15 cellular contexts compared by ENCODE assay signal in the genomic region with DNA sequence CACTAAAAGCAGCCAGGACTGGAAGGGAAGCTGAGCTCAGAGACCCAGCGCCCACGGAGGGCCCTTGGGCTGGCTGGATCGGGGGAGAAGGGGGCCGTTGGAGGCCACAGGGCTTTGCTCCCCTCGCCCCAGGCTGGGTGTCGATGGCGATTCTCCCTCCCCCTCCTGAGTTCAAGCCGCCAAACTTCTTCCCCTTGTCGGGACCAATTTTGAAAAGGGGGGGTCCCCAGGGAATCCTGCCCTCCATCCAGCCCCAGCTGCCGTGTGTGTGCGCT.
DNase-seq lines count a peak whose midpoint lies in the region; ATAC-seq, FAIRE-seq and TF ChIP-seq lines count a peak whose summit lies in the region.
"Had no signal": no experiment of that assay in that cellular context is flagged by ENCODE, and none has a peak within 500 bp of the region (broad histone marks: within the 10 kb centered on the region; RNA-seq: fewer than 3 reads in every experiment).

No MANE protein-coding gene starts in this region.

- H3K4me1 Mint-ChIP-seq in mesothelial cell of epicardium, result no peaks in the 10 kb centered on the region

- no peak overlapping the region for H3K27ac ChIP-seq in mammary epithelial cell (ENCODE audit: insufficient read depth, low read depth, low read length)
- H3K27ac ChIP-seq in breast epithelium, result no peak overlapping the region
- H3K27ac ChIP-seq in K562 (ENCODE audit: extremely low read depth, low read depth, low read length), result peak overlapping the region; percentile 82
- H3K27ac ChIP-seq in mesendoderm (ENCODE audit: low read depth, low read length), result no peak overlapping the region

- H3K27me3 ChIP-seq in mammary epithelial cell (ENCODE audit: insufficient read depth, low read length), result no peaks in the 10 kb centered on the region
- H3K27me3 ChIP-seq in breast epithelium, result peaks cover 2 to 44% of the 10 kb centered on the region in 2 donors
- H3K27me3 ChIP-seq in K562 (ENCODE audit: control insufficient read depth in 2 of 2, insufficient read depth in 2 of 2, low read length in 2 of 2), result no peaks in the 10 kb centered on the region; a peak in 1 of 5 replicates
- no peaks in the 10 kb centered on the region for H3K27me3 ChIP-seq in mesendoderm (ENCODE audit: insufficient read depth, low read length, poor library complexity)

- H3K4me2 ChIP-seq in mammary epithelial cell (ENCODE audit: insufficient read depth, low read depth, low read length), result peak overlapping the region; percentile 2
- peak overlapping the region; percentile 89 for H3K4me2 ChIP-seq in K562 (ENCODE audit: insufficient read depth, low read length)
- no peak overlapping the region for H3K4me2 ChIP-seq in mesendoderm (ENCODE audit: low read length)

- peak; percentile 52 for ATAC-seq in K562
- no peak for ATAC-seq in HG02938 (IDR thresholded peaks at IDR 0.05; ENCODE audit: unreplicated experiment)
- no peak for ATAC-seq in GM19397 (IDR thresholded peaks at IDR 0.05; ENCODE audit: unreplicated experiment)

- H3K4ac ChIP-seq in mesendoderm (ENCODE audit: low read depth, low read length), result no peak overlapping the region

- H2BK15ac ChIP-seq in mesendoderm (replicated peaks; ENCODE audit: low read depth), result no peak overlapping the region

- no peaks in the 10 kb centered on the region for H4K20me1 ChIP-seq in mammary epithelial cell (ENCODE audit: insufficient read depth, low read length)
- peaks cover 5% of the 10 kb centered on the region for H4K20me1 ChIP-seq in K562 (replicated peaks; ENCODE audit: control insufficient read depth, insufficient read depth, low read length)

- TF ChIP-seq POLR2A in breast epithelium (IDR thresholded peaks at IDR 0.05), result no peak
- peak; percentile 59 for TF ChIP-seq POLR2A in K562 (conservative IDR thresholded peaks at IDR 0.05)

- FAIRE-seq in K562 (lab: Jason Lieb, UNC), result no peak
- FAIRE-seq in frontal cortex (lab: Jason Lieb, UNC), result no peak
- FAIRE-seq: bronchial epithelial cell, D721Med, urothelium cell line had no signal

- peaks cover 7% of the 10 kb centered on the region for H3K9me3 Mint-ChIP-seq in mesothelial cell of epicardium

- no peak overlapping the region for H3K56ac ChIP-seq in mesendoderm (ENCODE audit: low read length)

- no peaks in the 10 kb centered on the region for H3K36me3 ChIP-seq in mammary epithelial cell (ENCODE audit: insufficient read depth, low read length)
- no peaks in the 10 kb centered on the region for H3K36me3 ChIP-seq in breast epithelium
- no peaks in the 10 kb centered on the region for H3K36me3 ChIP-seq in K562 (ENCODE audit: control insufficient read depth, insufficient read depth, low read length)
- H3K36me3 ChIP-seq in mesendoderm (ENCODE audit: control insufficient read depth, insufficient read depth, low read length), result no peaks in the 10 kb centered on the region

- no peak overlapping the region for H3K4me3 Mint-ChIP-seq in mesothelial cell of epicardium

- H3K9ac ChIP-seq in mammary epithelial cell (ENCODE audit: insufficient read depth, low read length) (no peak overlapping the region), K562 (ENCODE audit: insufficient read depth in 1 of 2, low read depth in 2 of 2, low read length in 2 of 2) (peak overlapping the region; percentile 75 to 99), mesendoderm (ENCODE audit: low read length) (peak overlapping the region; percentile 29)

- no peak overlapping the region for H3K4me3 ChIP-seq in mammary epithelial cell (replicated peaks in 1 of 3; ENCODE audit: insufficient read depth in 1 of 3, low read depth in 2 of 3, low read length in 3 of 3)
- H3K4me3 ChIP-seq in breast epithelium, result no peak overlapping the region
- H3K4me3 ChIP-seq in K562, result peak overlapping the region; percentile 47
- H3K4me3 ChIP-seq in mesendoderm (ENCODE audit: low read length), result no peak overlapping the region

- H3K27ac Mint-ChIP-seq in mesothelial cell of epicardium, result no peak overlapping the region

- intact Hi-C loops in mammary epithelial cell (cut with micrococcal nuclease), result no loop called here
- intact Hi-C loops in breast epithelium (cut with DNase I; ENCODE audit: low total_unique reads), result no loop called here
- intact Hi-C loops in K562 (cut with micrococcal nuclease), result no loop called here

- no peak for DNase-seq in mammary epithelial cell
- no peak for DNase-seq in breast epithelium (ENCODE audit: low spot score in 2 of 2)
- no peak for DNase-seq in K562 (ENCODE audit: extremely low read depth in 1 of 4, low spot score in 3 of 4)
- DNase-seq in mesendoderm, result no peak
- no peak for DNase-seq in mesothelial cell of epicardium (ENCODE audit: low spot score in 2 of 2, unreplicated experiment in 2 of 2)
- DNase-seq in frontal cortex (ENCODE audit: low spot score in 2 of 2), result no peak
- DNase-seq: ACHN; activated naive CD4-positive, alpha-beta T cell; NCI-H1105; stimulated activated CD4-positive, alpha-beta T cell treated with anti-CD3 and anti-CD28 coated beads, Interleukin-2, amount 100 ng/mL, for 48 hours had no signal

- H4K8ac ChIP-seq in mesendoderm (ENCODE audit: low read depth, low read length), result no peak overlapping the region

- CTCF ChIA-PET in mammary epithelial cell (lab: Charles Lee; ENCODE audit: low non-redundant PET) (no interaction called here), K562 (lab: Yijun Ruan, JAX; ENCODE audit: low intra/inter-chr PET ratio) (no interaction called here)

- H3K9me1 ChIP-seq in K562 (ENCODE audit: control insufficient read depth, insufficient read depth, low read length), result peaks cover 3% of the 10 kb centered on the region

- dilution Hi-C loops in mammary epithelial cell (cut with HindIII; ENCODE audit: low sequenced_read_pairs), result no loop called here

- H2AK5ac ChIP-seq in mesendoderm (ENCODE audit: low read length), result no peak overlapping the region

- no peak overlapping the region for H2BK5ac ChIP-seq in mesendoderm (ENCODE audit: low read length)

- H3K79me2 ChIP-seq in mammary epithelial cell (ENCODE audit: insufficient read depth, low read length), result no peaks in the 10 kb centered on the region
- no peaks in the 10 kb centered on the region for H3K79me2 ChIP-seq in K562 (ENCODE audit: control insufficient read depth, insufficient read depth, low read length)
- H3K79me2 ChIP-seq in mesendoderm (ENCODE audit: control insufficient read depth, insufficient read depth, low read length), result no peaks in the 10 kb centered on the region

- no peaks in the 10 kb centered on the region for H3K9me3 ChIP-seq in mammary epithelial cell (replicated peaks; ENCODE audit: insufficient read depth, low read length)
- H3K9me3 ChIP-seq in breast epithelium, result peaks cover 1 to 5% of the 10 kb centered on the region in 2 donors
- H3K9me3 ChIP-seq in K562 (replicated peaks; ENCODE audit: control insufficient read depth, insufficient read depth, low read depth, low read length), result no peaks in the 10 kb centered on the region

- 24% methylated on average over 2 of the region's 11 CpGs for WGBS in mammary epithelial cell (ENCODE audit: low coverage, missing lambda C conversion rate)
- WGBS in K562 (ENCODE audit: insufficient coverage, low coverage, missing lambda C conversion rate), result 3% methylated on average over 11 of the region's 11 CpGs
- WGBS in mesendoderm (ENCODE audit: extremely low coverage, insufficient coverage, low lambda C conversion rate), result no CpG with 5 or more reads among the region's 11 CpGs

- POLR2A ChIA-PET in K562 (lab: Yijun Ruan, JAX), result interaction anchor here (0.6 to 1.7 kb wide), 6 partner anchors 9 to 1499 kb away, joined by 3 to 6 read pairs (median 3); no protein-coding TSS in a partner anchor

- H3K4me1 ChIP-seq in mammary epithelial cell (ENCODE audit: insufficient read depth, low read length), result no peaks in the 10 kb centered on the region
- H3K4me1 ChIP-seq in breast epithelium, result peaks cover 0 to 6% of the 10 kb centered on the region in 2 donors
- peaks cover 2 to 37% of the 10 kb centered on the region in 2 experiments; a peak in 4 of 5 replicates for H3K4me1 ChIP-seq in K562 (replicated peaks in 1 of 2; ENCODE audit: control insufficient read depth in 2 of 2, insufficient read depth in 2 of 2, low read length in 2 of 2)
- no peaks in the 10 kb centered on the region for H3K4me1 ChIP-seq in mesendoderm (ENCODE audit: control insufficient read depth, low read depth, low read length)

- H3K36me3 Mint-ChIP-seq in mesothelial cell of epicardium, result no peaks in the 10 kb centered on the region

- H3K79me1 ChIP-seq in mesendoderm (ENCODE audit: low read length), result no peaks in the 10 kb centered on the region

- no peak for TF ChIP-seq CTCF in mammary epithelial cell (conservative IDR thresholded peaks at IDR 0.05 in 1 of 2, IDR thresholded peaks at IDR 0.05 in 1 of 2; ENCODE audit: extremely low read depth in 1 of 2, insufficient read depth in 1 of 2, low read depth in 1 of 2, low read length in 2 of 2)
- no peak for TF ChIP-seq CTCF in breast epithelium (IDR thresholded peaks at IDR 0.05)
- TF ChIP-seq CTCF in K562 (IDR thresholded peaks at IDR 0.05 in 2 of 3, conservative IDR thresholded peaks at IDR 0.05 in 1 of 3; ENCODE audit: insufficient read depth in 2 of 3, low read depth in 1 of 3, low read length in 3 of 3), result no peak
- no peak for TF ChIP-seq CTCF in mesothelial cell of epicardium (IDR thresholded peaks at IDR 0.05; ENCODE audit: unreplicated experiment)

- no peak overlapping the region for H3K23ac ChIP-seq in mesendoderm (ENCODE audit: low read length)

- H3K27me3 Mint-ChIP-seq in mesothelial cell of epicardium (ENCODE audit: low read depth), result peaks cover 2% of the 10 kb centered on the region

- no peak overlapping the region for H3K18ac ChIP-seq in mesendoderm (ENCODE audit: low read length)

- H2AFZ ChIP-seq in mammary epithelial cell (ENCODE audit: low read depth, low read length) (peak overlapping the region; percentile 53), K562 (ENCODE audit: low read depth, low read length) (peak overlapping the region; percentile 91)

- BruUV-seq in mammary epithelial cell (replicated peaks; lab: Mats Ljungman, UMichigan) (no TSS peak), K562 (replicated peaks; lab: Mats Ljungman, UMichigan) (no TSS peak)

- in situ Hi-C loops in mammary epithelial cell (cut with MboI; ENCODE audit: low sequenced_read_pairs in 2 of 2) (no loop called here), K562 (cut with MboI) (no loop called here)

- no peak overlapping the region for H4K5ac ChIP-seq in mesendoderm (ENCODE audit: low read length)

- no peak for TF ChIP-seq EP300 in K562 (IDR thresholded peaks at IDR 0.05; ENCODE audit: low read length)

- no peak for TF ChIP-seq RAD21 in K562 (CRISPR knock-in tag; conservative IDR thresholded peaks at IDR 0.05 in 1 of 2, IDR thresholded peaks at IDR 0.05 in 1 of 2)

- no peak overlapping the region for H2BK120ac ChIP-seq in mesendoderm (ENCODE audit: low read depth, low read length)

TF ChIP-seq in K562, 482 proteins besides CTCF, POLR2A, EP300 and RAD21 (continues in another document):
- no peak for TF ChIP-seq ERF (CRISPR knock-in tag; IDR thresholded peaks at IDR 0.05)
- peak; percentile 45 for TF ChIP-seq SAP30 (IDR thresholded peaks at IDR 0.05; ENCODE audit: borderline replicate concordance, insufficient read depth, low read depth, low read length, poor library complexity, severe bottlenecking)
- peak in 1 of 3 experiments; percentile 23 for TF ChIP-seq YY1 (IDR thresholded peaks at IDR 0.05; ENCODE audit: borderline replicate concordance in 1 of 3, control insufficient read depth in 1 of 3, extremely low read depth in 1 of 3, insufficient read depth in 3 of 3, insufficient read length in 1 of 3, insufficient replicate concordance in 2 of 3, low read depth in 1 of 3, low read length in 2 of 3)
- TF ChIP-seq GABPA (tag; conservative IDR thresholded peaks at IDR 0.05; ENCODE audit: low read depth), result no peak
